Comparison of ENCODE assay signal across 17 cellular contexts in the genomic region with DNA sequence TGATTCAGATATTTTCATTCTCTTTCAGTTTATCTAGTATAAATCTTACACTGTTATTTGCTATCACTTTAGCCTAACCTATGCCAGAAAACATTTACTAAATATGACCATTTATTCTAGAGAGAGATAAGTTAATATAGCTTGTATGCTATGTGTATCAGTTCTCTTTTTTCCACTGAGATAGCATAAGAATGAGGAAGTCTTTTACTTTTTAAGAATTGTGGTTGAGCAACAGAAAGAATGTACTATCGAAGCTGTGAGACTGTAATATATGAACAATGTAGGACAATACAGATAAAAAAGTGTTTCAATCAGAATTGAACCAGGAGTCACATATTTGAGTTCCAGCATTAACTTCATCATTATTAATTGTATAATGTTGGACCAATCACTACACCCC.
"Had no signal": no experiment of that assay in that cellular context is flagged by ENCODE, and none has a peak within 500 bp of the region (broad histone marks: within the 10 kb centered on the region; RNA-seq: fewer than 3 reads in every experiment).

No MANE protein-coding gene starts in this region.

- DNase-seq: activated CD4-positive, alpha-beta memory T cell treated with anti-CD3 and anti-CD28 coated beads for 36 hours; activated CD4-positive, CD25-positive, alpha-beta regulatory T cell treated with anti-CD3 and anti-CD28 coated beads, Interleukin-2, amount 50 U/mL, for 72 hours; activated gamma-delta T cell treated with Interleukin-2 at 50 U/mL for 16 hours; activated naive CD8-positive, alpha-beta T cell treated with anti-CD3 and anti-CD28 coated beads, Interleukin-2, amount 50 U/mL, for 24 hours; activated T-cell treated with anti-CD3 and anti-CD28 coated beads, Interleukin-2, amount 50 U/mL, for 4 hours; hypothalamus; immature natural killer cell; lower lobe of right lung; pancreas; retina; stimulated activated CD4-positive, alpha-beta T cell treated with anti-CD3 and anti-CD28 coated beads, Interleukin-15, amount 100 ng/mL, for 24 hours; stimulated activated CD4-positive, alpha-beta T cell treated with anti-CD3 and anti-CD28 coated beads, Interleukin-4, amount 100 ng/mL, for 4 hours; stomach had no signal

- H3K27ac ChIP-seq: esophagus muscularis mucosa, lower lobe of right lung, neural progenitor cell, pancreas, stomach, thoracic aorta had no signal

- H3K4me3 Mint-ChIP-seq: activated CD4-positive, alpha-beta memory T cell treated with anti-CD3 and anti-CD28 coated beads for 36 hours; activated naive CD8-positive, alpha-beta T cell treated with anti-CD3 and anti-CD28 coated beads, Interleukin-2, amount 50 U/mL, for 24 hours; activated T-cell treated with anti-CD3 and anti-CD28 coated beads, Interleukin-2, amount 50 U/mL, for 4 hours; immature natural killer cell; mesothelial cell of epicardium; neural progenitor cell had no signal

- H3K36me3 ChIP-seq: esophagus muscularis mucosa, lower lobe of right lung, neural progenitor cell, pancreas, stomach, thoracic aorta had no signal

- H3K27me3 ChIP-seq: esophagus muscularis mucosa, neural progenitor cell, pancreas, stomach had no signal

- H3K4me3 ChIP-seq: esophagus muscularis mucosa, lower lobe of right lung, neural progenitor cell, pancreas, stomach, thoracic aorta had no signal

- H3K4me1 Mint-ChIP-seq: activated naive CD8-positive, alpha-beta T cell treated with anti-CD3 and anti-CD28 coated beads, Interleukin-2, amount 50 U/mL, for 24 hours; immature natural killer cell; mesothelial cell of epicardium had no signal

- H3K27ac Mint-ChIP-seq: activated CD4-positive, alpha-beta memory T cell treated with anti-CD3 and anti-CD28 coated beads for 36 hours; activated naive CD8-positive, alpha-beta T cell treated with anti-CD3 and anti-CD28 coated beads, Interleukin-2, amount 50 U/mL, for 24 hours; immature natural killer cell; mesothelial cell of epicardium; neural progenitor cell had no signal

- ATAC-seq: activated naive CD8-positive, alpha-beta T cell treated with anti-CD3 and anti-CD28 coated beads, Interleukin-2, amount 50 U/mL, for 24 hours; activated T-cell treated with anti-CD3 and anti-CD28 coated beads, Interleukin-2, amount 50 U/mL, for 4 hours; lower lobe of right lung; pancreas had no signal

- H3K4me1 ChIP-seq: esophagus muscularis mucosa, lower lobe of right lung, neural progenitor cell, pancreas, stomach had no signal

- H3K9me3 ChIP-seq: pancreas had no signal
